11 cellular contexts compared by ENCODE assay signal in the genomic region with DNA sequence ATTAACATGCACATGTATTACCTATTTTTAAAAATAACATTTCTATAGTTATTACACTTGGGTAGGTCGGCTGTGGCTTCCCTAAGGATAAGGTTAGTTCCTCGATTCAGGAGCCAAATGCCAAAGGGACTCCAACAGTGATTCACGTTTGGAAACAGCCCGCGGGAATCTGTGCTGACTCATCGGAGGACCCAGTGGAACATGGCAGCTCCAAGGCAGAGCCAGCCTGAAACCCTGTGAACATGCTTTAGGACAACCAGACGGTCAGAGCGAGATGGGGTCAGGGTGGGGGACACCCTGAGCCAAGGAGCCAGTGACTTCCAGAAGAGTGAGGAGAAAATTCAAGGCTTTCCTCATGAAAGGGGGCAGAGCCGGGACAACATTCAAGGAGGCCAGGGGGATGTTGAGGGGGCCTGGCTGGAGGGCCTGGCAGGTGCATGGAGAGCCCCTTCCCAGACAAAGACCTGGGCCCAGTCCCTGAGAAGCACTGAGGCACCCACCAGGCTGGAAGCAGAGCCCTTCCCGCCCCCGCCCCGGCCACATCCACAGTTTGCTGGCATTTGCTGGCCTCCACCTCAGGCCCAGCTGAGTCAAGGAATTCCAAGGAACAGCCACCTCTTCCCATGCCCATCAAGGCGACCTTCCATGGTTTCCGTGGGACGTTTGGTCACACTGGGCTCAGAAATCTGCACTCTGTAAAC.
DNase-seq lines count a peak whose midpoint lies in the region; TF ChIP-seq lines count a peak whose summit lies in the region.
"Had no signal": no experiment of that assay in that cellular context is flagged by ENCODE, and none has a peak within 500 bp of the region (broad histone marks: within the 10 kb centered on the region; RNA-seq: fewer than 3 reads in every experiment).

No MANE protein-coding gene starts in this region.

- DNase-seq in M059J (ENCODE audit: low read depth) = peak; percentile 97
- peak; percentile 61 for DNase-seq in dermis blood vessel endothelial cell
- peak; percentile 56 to 60 for DNase-seq in lung microvascular endothelial cell (ENCODE audit: low read depth in 2 of 2)
- peak; percentile 41 for DNase-seq in transverse colon
- DNase-seq in SHP77 treated with DMSO at 0.1 percent for 48 hours (lab: John Stamatoyannopoulos, UW) = no peak
- DNase-seq in NCI-H1105 treated with DMSO at 0.1 percent for 48 hours (lab: John Stamatoyannopoulos, UW) = no peak
- DNase-seq in caudate nucleus (lab: John Stamatoyannopoulos, UW) = no peak
- no peak for DNase-seq in NCI-H1417 treated with DMSO at 0.1 percent for 48 hours (lab: John Stamatoyannopoulos, UW)
- DNase-seq: activated CD4-positive, alpha-beta T cell treated with anti-CD3 and anti-CD28 coated beads for 48 hours; NCI-H345; stimulated activated CD4-positive, alpha-beta T cell treated with anti-CD3 and anti-CD28 coated beads, Interleukin-2, amount 100 ng/mL, for 24 hours had no signal

- no peaks in the 10 kb centered on the region for H3K36me3 ChIP-seq in transverse colon

- no peaks in the 10 kb centered on the region for H3K27me3 ChIP-seq in transverse colon

- TF ChIP-seq POLR2A in transverse colon (IDR thresholded peaks at IDR 0.05) = no peak

- H3K4me3 ChIP-seq in transverse colon = no peak overlapping the region

- no peaks in the 10 kb centered on the region for H3K9me3 ChIP-seq in transverse colon

- WGBS in transverse colon (ENCODE audit: low coverage in 1 of 2), 2 donors = 73 to 80% methylated on average over 1 to 13 of the region's 15 CpGs

- TF ChIP-seq EP300 in transverse colon (IDR thresholded peaks at IDR 0.05; ENCODE audit: low read depth) = no peak

- peak overlapping the region; percentile 65 to 83 (median 74) for H3K27ac ChIP-seq in transverse colon
- no peak overlapping the region for H3K27ac ChIP-seq in caudate nucleus (ENCODE audit: low read depth, low read length)

- no peak for TF ChIP-seq CTCF in transverse colon (IDR thresholded peaks at IDR 0.05)

- peaks cover 0 to 7% (median 0%) of the 10 kb centered on the region in 4 donors for H3K4me1 ChIP-seq in transverse colon

- intact Hi-C loops in transverse colon (cut with DNase I; ENCODE audit: low total_unique reads) = no loop called here

- in situ Hi-C loops in transverse colon (cut with MboI; ENCODE audit: low pct_ligation_motif_present in 1 of 4, low pct_unique_long_range_greater_than_20kb in 1 of 4, low sequenced_read_pairs in 3 of 4) = no loop called here

Comparison
In these comparisons a context has a peak if more than half of its experiments do, and no peak if none do; other contexts are left out.
1. DNase-seq: peak in M059J (single experiment), dermis blood vessel endothelial cell (single experiment), lung microvascular endothelial cell (2 of 2) and transverse colon (single experiment); none in SHP77 treated with DMSO at 0.1 percent for 48 hours (single experiment), NCI-H1105 treated with DMSO at 0.1 percent for 48 hours (single experiment), caudate nucleus (0 of 61) and NCI-H1417 treated with DMSO at 0.1 percent for 48 hours (single experiment).